1 cellular context compared by ENCODE assay signal in the genomic region with DNA sequence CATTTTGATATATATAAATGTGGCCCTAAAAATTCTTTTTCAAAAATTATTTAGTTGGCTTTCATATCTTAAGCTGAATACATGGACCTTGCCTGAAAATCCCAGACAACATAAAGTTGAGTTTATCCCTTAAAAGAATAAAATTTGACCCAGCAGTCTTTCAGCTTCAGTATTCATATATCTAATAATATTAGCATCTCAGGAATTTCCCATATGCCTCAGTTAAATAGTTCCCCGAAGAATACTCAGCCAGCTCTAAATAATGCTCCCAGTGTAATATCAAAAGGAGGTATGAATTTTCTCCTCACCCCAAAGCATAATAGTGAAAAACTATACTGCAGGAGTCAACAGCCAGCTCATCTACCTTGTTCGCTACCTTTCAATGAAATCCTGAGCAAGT.
TF ChIP-seq lines count a peak whose summit lies in the region.

No MANE protein-coding gene starts in this region.

TF ChIP-seq in IMR-90, 13 proteins besides CTCF, POLR2A, EP300 and RAD21 (continued from another document):
- TF ChIP-seq USF2 (IDR thresholded peaks at IDR 0.05; ENCODE audit: low read depth, low read length), result no peak
- no peak for TF ChIP-seq MAFK (IDR thresholded peaks at IDR 0.05; ENCODE audit: low read depth, low read length)
- TF ChIP-seq ELK1 (IDR thresholded peaks at IDR 0.05; ENCODE audit: borderline replicate concordance, low read depth, low read length), result no peak
